30 cellular contexts compared by ENCODE assay signal in genomic region chr16:3538222-3538621, GRCh38. TPM values are rescaled to one million over a fixed set of nuclear protein-coding genes. Genes with fewer than 3 reads are reported as not detected.
"Had no signal": no experiment of that assay in that cellular context is flagged by ENCODE, and none has a peak within 500 bp of the region (broad histone marks: within the 10 kb centered on the region; RNA-seq: fewer than 3 reads in every experiment).

No MANE protein-coding gene starts in this region.

- H3K4me1 Mint-ChIP-seq: activated naive CD8-positive, alpha-beta T cell treated with anti-CD3 and anti-CD28 coated beads, Interleukin-2, amount 50 U/mL, for 24 hours had no signal

- H3K27ac Mint-ChIP-seq: activated CD4-positive, alpha-beta memory T cell treated with anti-CD3 and anti-CD28 coated beads for 36 hours; activated naive CD4-positive, alpha-beta T cell treated with anti-CD3 and anti-CD28 coated beads, Interleukin-2, amount 50 U/mL, for 24 hours; activated naive CD8-positive, alpha-beta T cell treated with anti-CD3 and anti-CD28 coated beads, Interleukin-2, amount 50 U/mL, for 24 hours; activated T-cell treated with anti-CD3 and anti-CD28 coated beads, Interleukin-2, amount 50 U/mL, for 72 hours; activated T-helper 2 cell treated with anti-CD3 and anti-CD28 coated beads, Interferon-gamma antibody, Interleukin-2, Interleukin-4, amounts not matched to agents 10 μg/mL and 5 μg/mL and 100 μg/mL, durations not matched to agents 14 hours and 24 hours and 36 hours; T-cell had no signal

- H3K27me3 ChIP-seq: ascending aorta, body of pancreas, MG63 had no signal

- H3K9me3 ChIP-seq: ascending aorta, body of pancreas, MG63 had no signal

- H3K9me3 Mint-ChIP-seq: activated CD4-positive, alpha-beta memory T cell treated with anti-CD3 and anti-CD28 coated beads for 36 hours; activated CD4-positive, alpha-beta T cell treated with anti-CD3 and anti-CD28 coated beads, Interleukin-2, amount 10 ng/mL, durations not matched to agents 7 days and 5 days; activated naive CD4-positive, alpha-beta T cell treated with anti-CD3 and anti-CD28 coated beads, Interleukin-2, amount 50 U/mL, for 24 hours; activated naive CD8-positive, alpha-beta T cell treated with anti-CD3 and anti-CD28 coated beads, Interleukin-2, amount 50 U/mL, for 24 hours; activated T-cell treated with anti-CD3 and anti-CD28 coated beads, Interleukin-2, amount 50 U/mL, for 72 hours; activated T-helper 2 cell treated with anti-CD3 and anti-CD28 coated beads, Interferon-gamma antibody, Interleukin-2, Interleukin-4, amounts not matched to agents 10 μg/mL and 5 μg/mL and 100 μg/mL, durations not matched to agents 14 hours and 24 hours and 36 hours; T-cell had no signal

- ATAC-seq: activated naive CD8-positive, alpha-beta T cell treated with anti-CD3 and anti-CD28 coated beads, Interleukin-2, amount 50 U/mL, for 24 hours; activated T-cell treated with anti-CD3 and anti-CD28 coated beads, Interleukin-2, amount 50 U/mL, for 72 hours; body of pancreas; T-cell had no signal

- H3K27me3 Mint-ChIP-seq: activated CD4-positive, alpha-beta memory T cell treated with anti-CD3 and anti-CD28 coated beads for 36 hours; activated CD4-positive, alpha-beta T cell treated with anti-CD3 and anti-CD28 coated beads, Interleukin-2, amount 10 ng/mL, durations not matched to agents 7 days and 5 days; activated naive CD4-positive, alpha-beta T cell treated with anti-CD3 and anti-CD28 coated beads, Interleukin-2, amount 50 U/mL, for 24 hours; activated naive CD8-positive, alpha-beta T cell treated with anti-CD3 and anti-CD28 coated beads, Interleukin-2, amount 50 U/mL, for 24 hours; T-cell had no signal

- H3K4me3 Mint-ChIP-seq: activated CD4-positive, alpha-beta memory T cell treated with anti-CD3 and anti-CD28 coated beads for 36 hours; activated CD4-positive, alpha-beta T cell treated with anti-CD3 and anti-CD28 coated beads, Interleukin-2, amount 10 ng/mL, durations not matched to agents 7 days and 5 days; activated naive CD4-positive, alpha-beta T cell treated with anti-CD3 and anti-CD28 coated beads, Interleukin-2, amount 50 U/mL, for 24 hours; activated naive CD8-positive, alpha-beta T cell treated with anti-CD3 and anti-CD28 coated beads, Interleukin-2, amount 50 U/mL, for 24 hours; activated T-cell treated with anti-CD3 and anti-CD28 coated beads, Interleukin-2, amount 50 U/mL, for 72 hours; T-cell had no signal

- DNase-seq: activated CD4-positive, alpha-beta memory T cell treated with anti-CD3 and anti-CD28 coated beads for 36 hours; activated CD4-positive, alpha-beta T cell treated with anti-CD3 and anti-CD28 coated beads, Interleukin-2, amount 10 ng/mL, durations not matched to agents 7 days and 5 days; activated CD4-positive, CD25-positive, alpha-beta regulatory T cell; activated CD8-positive, alpha-beta memory T cell treated with anti-CD3 and anti-CD28 coated beads for 24 hours; activated gamma-delta T cell treated with Interleukin-2 at 50 U/mL for 16 hours; activated naive CD8-positive, alpha-beta T cell treated with anti-CD3 and anti-CD28 coated beads, Interleukin-2, amount 50 U/mL, for 24 hours; activated T-cell treated with anti-CD3 and anti-CD28 coated beads, Interleukin-2, amount 50 U/mL, for 72 hours; amniotic stem cell; body of pancreas; central memory CD4-positive, alpha-beta T cell; MG63; MV-4-11; NCI-H1092 treated with DMSO at 0.1 percent for 48 hours; NCI-H1417 treated with DMSO at 0.1 percent for 48 hours; NCI-H1694; NCI-H2029; NCI-H2107; NCI-H510A treated with DMSO at 0.1 percent for 48 hours; NCI-H69; SIG-M5; T-cell had no signal

- H3K4me3 ChIP-seq: ascending aorta, body of pancreas, MG63 had no signal

- H3K4me1 ChIP-seq: body of pancreas had no signal

- H3K27ac ChIP-seq: body of pancreas, VCaP had no signal

RNA-seq across cellular contexts. Expression of gene NLRC3, which starts 39.0 kb away (rescaled TPM):
- total RNA-seq: bronchial epithelial cell had no signal

RNA-seq across cellular contexts. Expression of gene C16orf90, which starts 42.9 kb away (rescaled TPM):
- total RNA-seq: activated CD4-positive, alpha-beta memory T cell treated with anti-CD3 and anti-CD28 coated beads for 36 hours; activated CD4-positive, alpha-beta T cell treated with anti-CD3 and anti-CD28 coated beads, Interleukin-2, amount 10 ng/mL, durations not matched to agents 7 days and 5 days; activated T-cell treated with anti-CD3 and anti-CD28 coated beads, Interleukin-2, amount 50 U/mL, for 72 hours; activated T-helper 2 cell treated with anti-CD3 and anti-CD28 coated beads, Interferon-gamma antibody, Interleukin-2, Interleukin-4, amounts not matched to agents 10 μg/mL and 5 μg/mL and 100 μg/mL, durations not matched to agents 14 hours and 24 hours and 36 hours; ascending aorta; body of pancreas; bronchial epithelial cell; chondrocyte; OCI-LY7; RPMI7951; T-cell; T-helper 2 cell treated with Interferon-gamma antibody and Interleukin-4, amounts not matched to agents 100 ng/mL and 5 ng/mL, for 36 hours had no signal
